ENCODE assay signal across 8 cellular contexts in genomic region chr7:23105086-23105643, GRCh38. TPM values are rescaled to one million over a fixed set of nuclear protein-coding genes. Genes with fewer than 3 reads are reported as not detected.
A peak's percentile ranks its signal among the peaks of the same experiment; 100 is the strongest.
DNase-seq lines count a peak whose midpoint lies in the region; ATAC-seq and TF ChIP-seq lines count a peak whose summit lies in the region.

No MANE protein-coding gene starts in this region.

- TF ChIP-seq CTCF in natural killer cell (IDR thresholded peaks at IDR 0.05), result no peak

- intact Hi-C loops in natural killer cell (cut with micrococcal nuclease), result loop anchor here (1.0 kb wide), 2 partner anchors 76 to 91 kb away; partner anchors contain the start of gene HYCC1

- H3K36me3 Mint-ChIP-seq in natural killer cell, result no peaks in the 10 kb centered on the region

- H3K4me3 Mint-ChIP-seq in natural killer cell, result peak overlapping the region; percentile 97

- DNase-seq in SIG-M5 treated with dmso at 0.1 percent for 504 hours (lab: John Stamatoyannopoulos, UW; ENCODE audit: unreplicated experiment), result peak; percentile 54
- DNase-seq in SIG-M5 (lab: John Stamatoyannopoulos, UW), result no peak
- DNase-seq in NCI-H69 (lab: John Stamatoyannopoulos, UW), result peak; percentile 49
- peak; percentile 24 for DNase-seq in dermis blood vessel endothelial cell
- DNase-seq in natural killer cell, result no peak
- no peak for DNase-seq in GM19238 (ENCODE audit: insufficient read length, low spot score)
- no peak for DNase-seq in NK-92 (lab: John Stamatoyannopoulos, UW; ENCODE audit: unreplicated experiment)

- peak; percentile 22 for ATAC-seq in HG02623 (IDR thresholded peaks at IDR 0.05; ENCODE audit: unreplicated experiment)
- peak; percentile 1 to 16 (median 4) for ATAC-seq in natural killer cell

- H3K4me1 Mint-ChIP-seq in natural killer cell, result peaks cover 37 to 40% of the 10 kb centered on the region in 2 donors

- no peaks in the 10 kb centered on the region for H3K27me3 Mint-ChIP-seq in natural killer cell (ENCODE audit: low read depth in 2 of 2)

- no peaks in the 10 kb centered on the region for H3K9me3 Mint-ChIP-seq in natural killer cell

- peak overlapping the region; percentile 97 to 98 for H3K27ac Mint-ChIP-seq in natural killer cell

RNA-seq across cellular contexts. Expression of gene KLHL7, which starts 0.4 kb away (rescaled TPM):
- total RNA-seq in dermis blood vessel endothelial cell (24.5 and 33.5 TPM in 2 replicates), natural killer cell (10 to 100 TPM; 13.9 to 19.1 (median 14.5) TPM)

Comparison
In these comparisons a context has a peak if more than half of its experiments do, and no peak if none do; other contexts are left out.
1. DNase-seq: peak in SIG-M5 treated with dmso at 0.1 percent for 504 hours (single experiment), NCI-H69 (single experiment) and dermis blood vessel endothelial cell (single experiment); none in SIG-M5 (single experiment), natural killer cell (single experiment), GM19238 (single experiment) and NK-92 (single experiment).